Comparison of ENCODE assay signal across 1 cellular context in the genomic region with DNA sequence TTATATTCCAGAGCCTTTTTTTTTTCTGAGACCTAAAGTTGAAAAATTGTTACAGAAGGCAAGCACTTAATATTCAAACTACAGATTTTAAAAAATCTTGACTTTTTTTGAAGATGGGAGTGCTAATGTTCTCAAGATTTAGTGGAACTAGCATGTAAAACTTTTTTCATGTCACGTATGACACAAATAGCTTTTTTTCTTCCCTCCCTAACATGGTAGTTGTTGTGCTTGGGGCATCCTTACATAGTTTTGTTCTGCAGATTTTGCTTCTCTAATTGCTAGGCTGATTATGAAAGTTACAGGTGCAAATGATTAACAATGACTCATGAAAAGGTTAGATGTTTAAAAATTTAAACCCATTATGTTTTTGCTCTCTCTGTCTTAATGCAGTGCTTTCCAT.
A peak's percentile ranks its signal among the peaks of the same experiment; 100 is the strongest.
TF ChIP-seq lines count a peak whose summit lies in the region.

No MANE protein-coding gene starts in this region.

TF ChIP-seq in K562, 482 proteins besides CTCF, POLR2A, EP300 and RAD21:
- TF ChIP-seq ETV6 (IDR thresholded peaks at IDR 0.05; ENCODE audit: borderline replicate concordance in 1 of 2, low read depth in 2 of 2, low read length in 1 of 2) (no peak), ETV6 (CRISPR knock-in tag; IDR thresholded peaks at IDR 0.05; ENCODE audit: borderline replicate concordance) (no peak), CBX2 (IDR thresholded peaks at IDR 0.05; ENCODE audit: insufficient read depth, low read length, poor library complexity, severe bottlenecking) (peak; percentile 58), ZFX (CRISPR knock-in tag; IDR thresholded peaks at IDR 0.05) (no peak), GATA2 (CRISPR knock-in tag; IDR thresholded peaks at IDR 0.05) (no peak), ZNF311 (CRISPR knock-in tag; IDR thresholded peaks at IDR 0.05) (no peak), SP2 (IDR thresholded peaks at IDR 0.05; ENCODE audit: extremely low read depth, low read depth, low read length, poor library complexity, severe bottlenecking) (no peak)
